ENCODE assay signal across 3 cellular contexts in the genomic region with DNA sequence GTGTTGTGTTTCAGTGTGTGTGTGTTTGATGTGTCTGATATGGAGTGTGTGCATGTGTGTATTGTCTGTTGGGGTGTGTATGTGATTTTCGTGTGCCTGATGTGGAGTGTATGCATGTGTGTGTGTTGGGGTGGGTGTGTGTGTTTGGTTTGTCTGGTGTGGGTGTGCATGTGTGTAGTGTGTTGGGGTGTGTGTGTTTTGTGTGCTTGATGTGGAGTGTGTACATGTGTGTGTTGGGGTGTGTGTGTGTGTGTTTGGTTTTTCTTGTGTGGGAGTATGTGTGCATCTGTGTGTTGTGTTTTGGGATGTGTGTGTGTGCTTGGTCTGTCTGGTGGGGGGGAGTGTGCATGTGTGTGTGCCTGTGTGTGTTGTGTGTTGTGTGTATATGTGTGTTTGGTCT.
TF ChIP-seq lines count a peak whose summit lies in the region.

No MANE protein-coding gene starts in this region.

TF ChIP-seq in A549, 52 proteins besides CTCF, POLR2A, EP300 and RAD21 (continued from another document):
- TF ChIP-seq MYC (IDR thresholded peaks at IDR 0.05; ENCODE audit: borderline replicate concordance, low read length): no peak
- TF ChIP-seq JUN (IDR thresholded peaks at IDR 0.05): no peak
- TF ChIP-seq, protein P1, sequence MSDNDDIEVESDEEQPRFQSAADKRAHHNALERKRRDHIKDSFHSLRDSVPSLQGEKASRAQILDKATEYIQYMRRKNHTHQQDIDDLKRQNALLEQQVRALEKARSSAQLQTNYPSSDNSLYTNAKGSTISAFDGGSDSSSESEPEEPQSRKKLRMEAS (IDR thresholded peaks at IDR 0.05): no peak
- TF ChIP-seq, protein P2, sequence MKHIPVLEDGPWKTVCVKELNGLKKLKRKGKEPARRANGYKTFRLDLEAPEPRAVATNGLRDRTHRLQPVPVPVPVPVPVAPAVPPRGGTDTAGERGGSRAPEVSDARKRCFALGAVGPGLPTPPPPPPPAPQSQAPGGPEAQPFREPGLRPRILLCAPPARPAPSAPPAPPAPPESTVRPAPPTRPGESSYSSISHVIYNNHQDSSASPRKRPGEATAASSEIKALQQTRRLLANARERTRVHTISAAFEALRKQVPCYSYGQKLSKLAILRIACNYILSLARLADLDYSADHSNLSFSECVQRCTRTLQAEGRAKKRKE (CRISPR knock-in tag; IDR thresholded peaks at IDR 0.05; ENCODE audit: low read depth): no peak

TF ChIP-seq in GM12891, 5 proteins besides CTCF, POLR2A, EP300 and RAD21 (continued from another document):
- TF ChIP-seq POU2F2 (IDR thresholded peaks at IDR 0.05; ENCODE audit: low read depth, low read length) (no peak), PAX5 (IDR thresholded peaks at IDR 0.05; ENCODE audit: insufficient read depth, low read length, severe bottlenecking) (no peak)

TF ChIP-seq in IMR-90, 13 proteins besides CTCF, POLR2A, EP300 and RAD21 (continued from another document):
- no peak for TF ChIP-seq RFX5 (IDR thresholded peaks at IDR 0.05; ENCODE audit: low read depth, low read length)
- no peak for TF ChIP-seq SMC3 (IDR thresholded peaks at IDR 0.05; ENCODE audit: low read depth, low read length)
